16 cellular contexts compared by ENCODE assay signal in genomic region chr1:49694251-49694827, GRCh38.
DNase-seq lines count a peak whose midpoint lies in the region; ATAC-seq and TF ChIP-seq lines count a peak whose summit lies in the region.
"Had no signal": no experiment of that assay in that cellular context is flagged by ENCODE, and none has a peak within 500 bp of the region (broad histone marks: within the 10 kb centered on the region; RNA-seq: fewer than 3 reads in every experiment).

No MANE protein-coding gene starts in this region.

- POLR2A ChIA-PET in A673 (lab: Charles Lee; ENCODE audit: low non-redundant PET): no interaction called here

- H3K4me3 ChIP-seq in A673 (ENCODE audit: low read depth, low read length, poor library complexity, severe bottlenecking) (no peak overlapping the region), BE2C (ENCODE audit: low read depth, low read length) (0 out of 2 replicates have a peak overlapping the region, but pooled peaks have one; percentile 12)
- H3K4me3 ChIP-seq: BLaER1 treated with 17β-estradiol and CSF1 and Interleukin-3, amounts not matched to agents 10 nM and 100 nM; GM23338 had no signal

- no peaks in the 10 kb centered on the region for H3K4me1 ChIP-seq in A673 (ENCODE audit: insufficient read depth, low read length, poor library complexity, severe bottlenecking)
- H3K4me1 ChIP-seq in BE2C: peaks cover 2% of the 10 kb centered on the region
- H3K4me1 ChIP-seq: BLaER1 treated with 17β-estradiol and CSF1 and Interleukin-3, amounts not matched to agents 10 nM and 100 nM had no signal

- CTCF ChIA-PET in A673 (lab: Charles Lee): no interaction called here

- no peak overlapping the region for H3K27ac ChIP-seq in A673 (ENCODE audit: low read depth, low read length, poor library complexity, severe bottlenecking)
- H3K27ac ChIP-seq: BLaER1 treated with 17β-estradiol and CSF1 and Interleukin-3, amounts not matched to agents 10 nM and 100 nM had no signal

- H3K9me3 ChIP-seq in A673 (ENCODE audit: low read depth, low read length, poor library complexity, severe bottlenecking) (no peaks in the 10 kb centered on the region), BE2C (no peaks in the 10 kb centered on the region)

- H3K27me3 ChIP-seq in A673 (replicated peaks; ENCODE audit: insufficient read depth, low read depth, low read length, poor library complexity) (no peaks in the 10 kb centered on the region), BE2C (no peaks in the 10 kb centered on the region)
- H3K27me3 ChIP-seq: BLaER1 treated with 17β-estradiol and CSF1 and Interleukin-3, amounts not matched to agents 10 nM and 100 nM had no signal

- DNase-seq in A673 (ENCODE audit: low spot score): peak; percentile 35
- DNase-seq in BE2C: peak; percentile 29
- DNase-seq in SK-N-DZ (ENCODE audit: low spot score): peak; percentile 97
- no peak for DNase-seq in G401 (ENCODE audit: low spot score)
- DNase-seq in NCI-H146 (lab: John Stamatoyannopoulos, UW): no peak
- DNase-seq: CD4-positive, alpha-beta T cell; CD8-positive, alpha-beta memory T cell; DMS 273 treated with DMSO at 0.1 percent for 48 hours; DMS79; EL; H9 had no signal

- ATAC-seq in SK-N-SH treated with all-trans-retinoic acid at 6 μM for 48 hours (peak; percentile 80), GM19397 (IDR thresholded peaks at IDR 0.05; ENCODE audit: unreplicated experiment) (no peak)
- ATAC-seq: GM23338, HCT116 had no signal

- H3K36me3 ChIP-seq in A673 (ENCODE audit: insufficient read depth, low read length, poor library complexity, severe bottlenecking): no peaks in the 10 kb centered on the region
- H3K36me3 ChIP-seq in BE2C: no peaks in the 10 kb centered on the region
- H3K36me3 ChIP-seq: BLaER1 treated with 17β-estradiol and CSF1 and Interleukin-3, amounts not matched to agents 10 nM and 100 nM had no signal

- intact Hi-C loops in A673 (cut with micrococcal nuclease; ENCODE audit: unreplicated experiment): no loop called here

- TF ChIP-seq CTCF in A673 (conservative IDR thresholded peaks at IDR 0.05; ENCODE audit: low read depth, low read length): no peak
- TF ChIP-seq CTCF in BE2C (IDR thresholded peaks at IDR 0.05; ENCODE audit: low read depth, low read length): no peak

- in situ Hi-C loops in G401 (cut with HindIII; ENCODE audit: low sequenced_read_pairs): no loop called here

- BruUV-seq in A673 (replicated peaks; lab: Mats Ljungman, UMichigan): no TSS peak

TF ChIP-seq in SK-N-SH treated with all-trans-retinoic acid at 6 μM for 48 hours, 23 proteins besides CTCF, POLR2A, EP300 and RAD21 (continues in another document):
- TF ChIP-seq TCF4 (CRISPR knock-in tag; IDR thresholded peaks at IDR 0.05; ENCODE audit: borderline replicate concordance) (peak; percentile 98), ARNTL (CRISPR knock-in tag; IDR thresholded peaks at IDR 0.05; ENCODE audit: borderline replicate concordance, low read depth) (peak; percentile 19; the same call in 1 of the 2 replicates), PATZ1 (CRISPR knock-in tag; IDR thresholded peaks at IDR 0.05; ENCODE audit: borderline replicate concordance) (peak; percentile 57; the same call in 1 of the 2 replicates), OSR1 (CRISPR knock-in tag; IDR thresholded peaks at IDR 0.05) (no peak), ZFP30 (CRISPR knock-in tag; IDR thresholded peaks at IDR 0.05) (peak; percentile 39; the same call in 1 of the 2 replicates), ESRRG (CRISPR knock-in tag; IDR thresholded peaks at IDR 0.05) (no peak; the same call in 1 of the 2 replicates), ZNF565 (CRISPR knock-in tag; conservative IDR thresholded peaks at IDR 0.05; ENCODE audit: low read depth) (no peak), ISL1 (CRISPR knock-in tag; IDR thresholded peaks at IDR 0.05) (peak; percentile 95), CSDC2 (CRISPR knock-in tag; IDR thresholded peaks at IDR 0.05) (0 out of 2 replicates have a peak, but pooled peaks have one; percentile 54), ZC3H10 (CRISPR knock-in tag; IDR thresholded peaks at IDR 0.05) (no peak), TOX (CRISPR knock-in tag; IDR thresholded peaks at IDR 0.05; ENCODE audit: borderline replicate concordance) (no peak), ZNF8 (CRISPR knock-in tag; IDR thresholded peaks at IDR 0.05) (peak; percentile 73), RARB (CRISPR knock-in tag; IDR thresholded peaks at IDR 0.05) (no peak), ZFP3 (CRISPR knock-in tag; IDR thresholded peaks at IDR 0.05) (0 out of 2 replicates have a peak, but pooled peaks have one; percentile 55), BACH2 (CRISPR knock-in tag; IDR thresholded peaks at IDR 0.05; ENCODE audit: borderline replicate concordance) (no peak), PPARA (CRISPR knock-in tag; IDR thresholded peaks at IDR 0.05; ENCODE audit: borderline replicate concordance) (peak; percentile 40; the same call in 1 of the 2 replicates), ZNF70 (CRISPR knock-in tag; IDR thresholded peaks at IDR 0.05) (no peak; the same call in 1 of the 2 replicates), GLIS3 (CRISPR knock-in tag; IDR thresholded peaks at IDR 0.05) (peak; percentile 96)
- TF ChIP-seq, protein P1, sequence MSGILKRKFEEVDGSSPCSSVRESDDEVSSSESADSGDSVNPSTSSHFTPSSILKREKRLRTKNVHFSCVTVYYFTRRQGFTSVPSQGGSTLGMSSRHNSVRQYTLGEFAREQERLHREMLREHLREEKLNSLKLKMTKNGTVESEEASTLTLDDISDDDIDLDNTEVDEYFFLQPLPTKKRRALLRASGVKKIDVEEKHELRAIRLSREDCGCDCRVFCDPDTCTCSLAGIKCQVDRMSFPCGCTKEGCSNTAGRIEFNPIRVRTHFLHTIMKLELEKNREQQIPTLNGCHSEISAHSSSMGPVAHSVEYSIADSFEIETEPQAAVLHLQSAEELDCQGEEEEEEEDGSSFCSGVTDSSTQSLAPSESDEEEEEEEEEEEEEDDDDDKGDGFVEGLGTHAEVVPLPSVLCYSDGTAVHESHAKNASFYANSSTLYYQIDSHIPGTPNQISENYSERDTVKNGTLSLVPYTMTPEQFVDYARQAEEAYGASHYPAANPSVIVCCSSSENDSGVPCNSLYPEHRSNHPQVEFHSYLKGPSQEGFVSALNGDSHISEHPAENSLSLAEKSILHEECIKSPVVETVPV (CRISPR knock-in tag; IDR thresholded peaks at IDR 0.05): peak; percentile 79; the same call in 1 of the 2 replicates
- TF ChIP-seq, protein P2, sequence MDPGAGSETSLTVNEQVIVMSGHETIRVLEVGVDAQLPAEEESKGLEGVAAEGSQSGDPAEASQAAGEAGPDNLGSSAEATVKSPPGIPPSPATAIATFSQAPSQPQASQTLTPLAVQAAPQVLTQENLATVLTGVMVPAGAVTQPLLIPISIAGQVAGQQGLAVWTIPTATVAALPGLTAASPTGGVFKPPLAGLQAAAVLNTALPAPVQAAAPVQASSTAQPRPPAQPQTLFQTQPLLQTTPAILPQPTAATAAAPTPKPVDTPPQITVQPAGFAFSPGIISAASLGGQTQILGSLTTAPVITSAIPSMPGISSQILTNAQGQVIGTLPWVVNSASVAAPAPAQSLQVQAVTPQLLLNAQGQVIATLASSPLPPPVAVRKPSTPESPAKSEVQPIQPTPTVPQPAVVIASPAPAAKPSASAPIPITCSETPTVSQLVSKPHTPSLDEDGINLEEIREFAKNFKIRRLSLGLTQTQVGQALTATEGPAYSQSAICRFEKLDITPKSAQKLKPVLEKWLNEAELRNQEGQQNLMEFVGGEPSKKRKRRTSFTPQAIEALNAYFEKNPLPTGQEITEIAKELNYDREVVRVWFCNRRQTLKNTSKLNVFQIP (CRISPR knock-in tag; IDR thresholded peaks at IDR 0.05; ENCODE audit: borderline replicate concordance, low read depth): no peak; the same call in 1 of the 2 replicates
- TF ChIP-seq, protein P3, sequence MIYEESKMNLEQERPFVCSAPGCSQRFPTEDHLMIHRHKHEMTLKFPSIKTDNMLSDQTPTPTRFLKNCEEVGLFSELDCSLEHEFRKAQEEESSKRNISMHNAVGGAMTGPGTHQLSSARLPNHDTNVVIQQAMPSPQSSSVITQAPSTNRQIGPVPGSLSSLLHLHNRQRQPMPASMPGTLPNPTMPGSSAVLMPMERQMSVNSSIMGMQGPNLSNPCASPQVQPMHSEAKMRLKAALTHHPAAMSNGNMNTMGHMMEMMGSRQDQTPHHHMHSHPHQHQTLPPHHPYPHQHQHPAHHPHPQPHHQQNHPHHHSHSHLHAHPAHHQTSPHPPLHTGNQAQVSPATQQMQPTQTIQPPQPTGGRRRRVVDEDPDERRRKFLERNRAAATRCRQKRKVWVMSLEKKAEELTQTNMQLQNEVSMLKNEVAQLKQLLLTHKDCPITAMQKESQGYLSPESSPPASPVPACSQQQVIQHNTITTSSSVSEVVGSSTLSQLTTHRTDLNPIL (CRISPR knock-in tag; IDR thresholded peaks at IDR 0.05; ENCODE audit: low read depth): peak; percentile 97

Comparison
In these comparisons a context has a peak if more than half of its experiments do, and no peak if none do; other contexts are left out.
1. DNase-seq: peak in A673 (single experiment), BE2C (single experiment) and SK-N-DZ (single experiment); none in G401 (single experiment) and NCI-H146 (single experiment).